8 cellular contexts compared by ENCODE assay signal in the genomic region with DNA sequence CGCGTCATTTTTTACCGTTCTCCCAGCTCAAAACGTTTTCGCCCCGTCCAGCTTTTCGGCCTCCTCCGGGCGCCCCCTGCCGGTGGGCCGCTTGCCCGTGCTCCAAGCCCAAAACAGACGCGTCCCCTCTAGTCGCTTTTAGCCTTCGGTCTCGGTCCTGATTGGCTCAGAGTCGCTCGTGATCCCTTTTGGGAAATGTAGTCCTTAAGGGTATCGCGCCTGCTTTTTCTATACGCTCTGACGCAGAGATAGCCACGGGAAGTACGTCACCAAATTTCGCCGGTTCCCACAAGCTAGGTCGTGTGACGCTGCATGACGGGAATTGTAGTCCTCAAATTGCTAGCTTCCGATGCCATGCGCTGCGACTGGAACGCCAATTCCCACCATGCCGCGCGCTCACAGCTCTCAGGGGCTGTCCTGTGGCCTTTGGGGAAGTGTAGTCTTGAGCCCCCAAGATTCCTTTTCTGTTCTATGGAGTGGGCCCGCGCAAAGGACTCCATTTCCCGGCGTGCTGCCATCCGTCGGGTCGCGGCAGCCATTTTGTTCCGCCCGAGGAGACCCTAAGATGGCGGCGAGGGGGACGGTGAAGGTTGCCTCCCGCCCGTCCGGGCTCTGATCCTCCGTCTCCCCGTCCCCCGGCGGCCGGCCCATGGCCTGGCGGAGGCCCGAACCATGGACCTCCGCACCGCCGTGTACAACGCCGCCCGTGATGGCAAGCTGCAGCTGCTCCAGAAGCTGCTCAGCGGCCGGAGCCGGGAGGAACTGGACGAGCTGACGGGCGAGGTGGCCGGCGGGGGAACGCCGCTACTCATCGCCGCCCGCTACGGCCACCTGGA. TPM values are rescaled to one million over a fixed set of nuclear protein-coding genes. Genes with fewer than 3 reads are reported as not detected.
DNase-seq lines count a peak whose midpoint lies in the region; ATAC-seq, FAIRE-seq and TF ChIP-seq lines count a peak whose summit lies in the region.

A gene with protein sequence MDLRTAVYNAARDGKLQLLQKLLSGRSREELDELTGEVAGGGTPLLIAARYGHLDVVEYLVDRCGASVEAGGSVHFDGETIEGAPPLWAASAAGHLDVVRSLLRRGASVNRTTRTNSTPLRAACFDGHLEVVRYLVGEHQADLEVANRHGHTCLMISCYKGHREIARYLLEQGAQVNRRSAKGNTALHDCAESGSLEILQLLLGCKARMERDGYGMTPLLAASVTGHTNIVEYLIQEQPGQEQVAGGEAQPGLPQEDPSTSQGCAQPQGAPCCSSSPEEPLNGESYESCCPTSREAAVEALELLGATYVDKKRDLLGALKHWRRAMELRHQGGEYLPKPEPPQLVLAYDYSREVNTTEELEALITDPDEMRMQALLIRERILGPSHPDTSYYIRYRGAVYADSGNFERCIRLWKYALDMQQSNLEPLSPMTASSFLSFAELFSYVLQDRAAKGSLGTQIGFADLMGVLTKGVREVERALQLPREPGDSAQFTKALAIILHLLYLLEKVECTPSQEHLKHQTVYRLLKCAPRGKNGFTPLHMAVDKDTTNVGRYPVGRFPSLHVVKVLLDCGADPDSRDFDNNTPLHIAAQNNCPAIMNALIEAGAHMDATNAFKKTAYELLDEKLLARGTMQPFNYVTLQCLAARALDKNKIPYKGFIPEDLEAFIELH (plus strand): TSS at position 552 of the 836 bp plus-strand sequence. CDS start 121 bp downstream, at position 673.

- WGBS in prostate gland: under 1% methylated on average over 60 of the region's 80 CpGs

- H3K27me3 ChIP-seq in prostate gland (replicated peaks; ENCODE audit: insufficient read depth): no peaks in the 10 kb centered on the region

- intact Hi-C loops in left ventricle myocardium superior (cut with micrococcal nuclease) (no loop called here), prostate gland (cut with DNase I) (loop anchor here (5.0 kb wide), 1 partner anchor 59 kb away; no protein-coding TSS in a partner anchor)

- peak; percentile 72 for TF ChIP-seq POLR2A in prostate gland (IDR thresholded peaks at IDR 0.05)

- H3K27ac ChIP-seq in angular gyrus (ENCODE audit: low read depth, low read length) (peak within 1 kb of the TSS; percentile 92), prostate gland (peak within 1 kb of the TSS; percentile 89 to 90)

- H3K4me1 ChIP-seq in prostate gland (replicated peaks): peaks cover 21% of the 10 kb centered on the region

- ATAC-seq in GM18499 (IDR thresholded peaks at IDR 0.05; ENCODE audit: insufficient read depth, unreplicated experiment) (peak; percentile 85), HG02943 (IDR thresholded peaks at IDR 0.05; ENCODE audit: low read depth, unreplicated experiment) (peak; percentile 96), left ventricle myocardium superior (peak; percentile 99)

- DNase-seq in NCI-H187 (lab: John Stamatoyannopoulos, UW) (peak; percentile 98 to 99), T-helper 2 cell (peak; percentile 96 to 100 (median 99)), left ventricle myocardium superior (peak; percentile 98), prostate gland (ENCODE audit: low spot score) (peak; percentile 100), urothelium cell line (ENCODE audit: low spot score) (peak; percentile 91)

- FAIRE-seq in urothelium cell line (lab: Jason Lieb, UNC): no peak

- peak; percentile 90 to 100 (median 98) for TF ChIP-seq CTCF in prostate gland (IDR thresholded peaks at IDR 0.05)

- H3K4me3 ChIP-seq in prostate gland: peak within 1 kb of the TSS; percentile 92 to 94

- peaks cover 0 to 7% of the 10 kb centered on the region in 2 donors for H3K36me3 ChIP-seq in prostate gland

- H3K9me3 ChIP-seq in prostate gland: no peaks in the 10 kb centered on the region

RNA-seq across cellular contexts. Expression of the gene that starts here (rescaled TPM):
- total RNA-seq in left ventricle myocardium superior: 49.6 TPM
- 10 to 100 TPM; 20.7 to 30.4 TPM for total RNA-seq in prostate gland

Comparison
In these comparisons a context has a peak if more than half of its experiments do, and no peak if none do; other contexts are left out.
1. Peak in every context shown above with its lines: DNase-seq, ATAC-seq, H3K4me3 ChIP-seq and H3K27ac ChIP-seq.